In the genomic region with DNA sequence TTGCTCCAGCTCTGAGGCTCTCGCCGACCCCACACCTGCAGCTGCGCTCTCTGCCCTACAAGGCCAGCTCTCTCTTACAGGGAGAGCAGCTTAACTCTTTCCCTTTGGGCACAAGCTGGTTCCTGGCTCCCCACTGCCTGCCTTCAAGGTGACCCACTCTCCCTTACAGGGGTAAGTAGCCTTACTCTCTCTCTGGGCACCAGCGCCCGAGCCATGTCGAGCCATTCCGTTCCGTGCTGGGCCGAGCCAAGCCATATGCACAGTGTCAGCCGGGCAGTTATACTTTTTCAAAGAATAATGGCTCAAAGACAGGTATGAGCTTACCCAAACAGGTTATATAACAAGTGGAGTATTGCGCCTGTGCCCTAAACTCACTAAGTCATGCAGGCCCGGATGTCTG, we compare ENCODE assay signal across 21 cellular contexts. TPM values are rescaled to one million over a fixed set of nuclear protein-coding genes. Genes with fewer than 3 reads are reported as not detected.
"Had no signal": no experiment of that assay in that cellular context is flagged by ENCODE, and none has a peak within 500 bp of the region (broad histone marks: within the 10 kb centered on the region; RNA-seq: fewer than 3 reads in every experiment).

No MANE protein-coding gene starts in this region.

- H3K9me3 ChIP-seq: MG63 had no signal

- H3K4me3 ChIP-seq: MG63, SJSA1, SK-N-MC had no signal

- H3K36me3 ChIP-seq: MG63, SJSA1 had no signal

- H3K4me1 ChIP-seq: SJSA1 had no signal

- H3K27ac ChIP-seq: SJSA1, SK-N-MC had no signal

- DNase-seq: Karpas-422, KG1, NCI-H1092, NCI-H1105 treated with DMSO at 0.1 percent for 48 hours, NCI-H1417 treated with DMSO at 0.1 percent for 48 hours, NCI-H146, NCI-H1694 treated with DMSO at 0.1 percent for 48 hours, NCI-H1930, NCI-H2081, NCI-H2107, NCI-H2227 treated with DMSO at 0.1 percent for 48 hours, NCI-H524, NCI-H69, NCI-H774, Right ventricle myocardium superior, RPMI8226, SIG-M5 had no signal

RNA-seq across cellular contexts. Expression of a gene that starts 44.6 kb away (rescaled TPM):
- total RNA-seq: HT-29 had no signal
